ENCODE assay signal across 8 cellular contexts in the genomic region with DNA sequence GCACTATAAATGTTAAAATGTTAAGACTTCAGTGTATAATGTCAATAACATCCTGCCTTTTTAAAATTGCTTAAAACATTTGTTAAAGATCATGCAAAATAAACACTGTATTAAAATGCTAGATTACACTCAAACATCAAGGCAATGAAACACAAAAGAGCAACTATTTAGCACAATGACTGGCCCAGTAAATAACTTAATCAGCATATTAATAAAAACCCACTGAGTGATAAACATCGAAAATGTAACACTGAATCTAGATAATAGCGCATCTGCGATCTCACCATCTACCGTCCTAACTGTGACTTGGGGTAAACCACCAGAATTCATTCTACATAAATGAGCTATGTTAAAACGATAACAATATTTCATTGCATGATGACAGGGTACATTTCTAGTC. TPM values are rescaled to one million over a fixed set of nuclear protein-coding genes. Genes with fewer than 3 reads are reported as not detected.
DNase-seq lines count a peak whose midpoint lies in the region; ATAC-seq, FAIRE-seq and TF ChIP-seq lines count a peak whose summit lies in the region.
"Not testable (repeated sequence)": the region's sequence is repeated elsewhere in the genome, so short reads cannot be mapped to it uniquely, and the experiment has no call there.

No MANE protein-coding gene starts in this region.

- not testable (repeated sequence) for H3K36me3 ChIP-seq in Caco-2 (ENCODE audit: control insufficient read depth, insufficient read depth, low read length)
- H3K36me3 ChIP-seq in PC-3 (ENCODE audit: low read depth, low read length) (peaks cover 22% of the 10 kb centered on the region), astrocyte (ENCODE audit: insufficient read depth, low read length) (peaks cover 35% of the 10 kb centered on the region), K562 (ENCODE audit: control insufficient read depth, insufficient read depth, low read length) (peaks cover 37% of the 10 kb centered on the region; the same call in 2 of the 3 replicates), HepG2 (replicated peaks in 1 of 2; ENCODE audit: control insufficient read depth in 1 of 2, insufficient read depth in 2 of 2, low read length in 2 of 2) (peaks cover 13 to 44% of the 10 kb centered on the region in 2 experiments)

- intact Hi-C loops in Caco-2 (cut with micrococcal nuclease; ENCODE audit: unreplicated experiment); K562 (cut with micrococcal nuclease); HepG2 (cut with micrococcal nuclease; ENCODE audit: unreplicated experiment): not testable (repeated sequence)
- intact Hi-C loops in PC-3 (cut with micrococcal nuclease), result loop anchor here (2.0 kb wide), 1 partner anchor 34 kb away; no protein-coding TSS in a partner anchor

- H3K27me3 ChIP-seq in Caco-2 (replicated peaks; ENCODE audit: control insufficient read depth, insufficient read depth, low read length); PC-3 (ENCODE audit: low read length); astrocyte (ENCODE audit: insufficient read depth, low read length); K562 (ENCODE audit: control insufficient read depth in 2 of 2, insufficient read depth in 2 of 2, low read length in 2 of 2); HepG2 (ENCODE audit: control insufficient read depth in 1 of 2, insufficient read depth in 2 of 2, low read length in 2 of 2): not testable (repeated sequence)

- not testable (repeated sequence) for TF ChIP-seq EP300 in K562 (IDR thresholded peaks at IDR 0.05; ENCODE audit: low read length); HepG2 (IDR thresholded peaks at IDR 0.05; ENCODE audit: low read depth in 2 of 2, low read length in 2 of 2); HepG2 (CRISPR knock-in tag; IDR thresholded peaks at IDR 0.05; ENCODE audit: borderline replicate concordance)

- not testable (repeated sequence) for H3K4me3 Mint-ChIP-seq in Caco-2 (ENCODE audit: unreplicated experiment); astrocyte (ENCODE audit: unreplicated experiment)

- DNase-seq in Caco-2; GM18507 (ENCODE audit: extremely low spot score, insufficient read length, low read depth); PC-3; astrocyte (ENCODE audit: low read depth); K562 (ENCODE audit: extremely low read depth in 1 of 4, low spot score in 3 of 4); frontal cortex (ENCODE audit: low spot score in 2 of 2); HepG2 (ENCODE audit: low spot score): not testable (repeated sequence)

- FAIRE-seq in A204.1 (lab: Jason Lieb, UNC), result peak; percentile 55
- FAIRE-seq in GM18507 (lab: Jason Lieb, UNC), result peak; percentile 35
- FAIRE-seq in astrocyte (lab: Jason Lieb, UNC), result peak; percentile 13
- not testable (repeated sequence) for FAIRE-seq in K562 (lab: Jason Lieb, UNC)
- peak; percentile 3 for FAIRE-seq in frontal cortex (lab: Jason Lieb, UNC)
- peak; percentile 21 for FAIRE-seq in HepG2 (lab: Jason Lieb, UNC)

- H3K36me3 Mint-ChIP-seq in Caco-2 (ENCODE audit: insufficient read depth, unreplicated experiment) (peaks cover 30% of the 10 kb centered on the region), astrocyte (ENCODE audit: low read depth, unreplicated experiment) (peaks cover 30% of the 10 kb centered on the region)

- not testable (repeated sequence) for H3K9ac ChIP-seq in PC-3 (ENCODE audit: low read length); astrocyte (ENCODE audit: low read length); K562 (ENCODE audit: insufficient read depth in 1 of 2, low read depth in 2 of 2, low read length in 2 of 2); HepG2 (ENCODE audit: insufficient read depth, low read depth, low read length)

- H3K9me2 ChIP-seq in PC-3 (replicated peaks; ENCODE audit: low read length), result not testable (repeated sequence)

- not testable (repeated sequence) for H3F3A ChIP-seq in PC-3 (ENCODE audit: low read length, unreplicated experiment)

- H3K4me1 Mint-ChIP-seq in Caco-2 (ENCODE audit: low read depth, unreplicated experiment); astrocyte (ENCODE audit: low read depth, unreplicated experiment): not testable (repeated sequence)

- not testable (repeated sequence) for H3K4me2 ChIP-seq in PC-3 (ENCODE audit: low read length); astrocyte (ENCODE audit: low read length); K562 (ENCODE audit: insufficient read depth, low read length); HepG2 (ENCODE audit: low read depth, low read length)

- CTCF ChIA-PET in Caco-2 (lab: Charles Lee); PC-3 (lab: Charles Lee); K562 (lab: Yijun Ruan, JAX; ENCODE audit: low intra/inter-chr PET ratio); HepG2 (lab: Yijun Ruan, JAX; ENCODE audit: low intra/inter-chr PET ratio, low total read pairs): not testable (repeated sequence)

- H3K27me3 Mint-ChIP-seq in Caco-2 (ENCODE audit: insufficient read depth, unreplicated experiment); astrocyte (ENCODE audit: low read depth, unreplicated experiment): not testable (repeated sequence)

- not testable (repeated sequence) for TF ChIP-seq RAD21 in K562 (CRISPR knock-in tag; conservative IDR thresholded peaks at IDR 0.05 in 1 of 2, IDR thresholded peaks at IDR 0.05 in 1 of 2); HepG2 (CRISPR knock-in tag; IDR thresholded peaks at IDR 0.05)

- H3K4me1 ChIP-seq in Caco-2; astrocyte (ENCODE audit: insufficient read depth, low read length); K562 (replicated peaks in 1 of 2; ENCODE audit: control insufficient read depth in 2 of 2, insufficient read depth in 2 of 2, low read length in 2 of 2); HepG2 (ENCODE audit: insufficient read depth, low read length): not testable (repeated sequence)
- peaks cover 26% of the 10 kb centered on the region for H3K4me1 ChIP-seq in PC-3 (ENCODE audit: insufficient read depth, low read length)

- H3K4me3 ChIP-seq in Caco-2 (ENCODE audit: low read depth, low read length); PC-3 (ENCODE audit: low read length); astrocyte (ENCODE audit: insufficient read depth, low read depth, low read length); K562; HepG2 (replicated peaks in 1 of 3; ENCODE audit: insufficient read depth in 1 of 3, low read depth in 2 of 3, low read length in 3 of 3): not testable (repeated sequence)

- POLR2A ChIA-PET in Caco-2 (lab: Charles Lee); PC-3 (lab: Charles Lee; ENCODE audit: unreplicated experiment); HepG2 (lab: Yijun Ruan, JAX): not testable (repeated sequence)
- POLR2A ChIA-PET in K562 (lab: Yijun Ruan, JAX), result interaction anchor here (0.8 kb wide), 1 partner anchor 45 kb away, joined by 3 read pairs; no protein-coding TSS in a partner anchor

- H3K9me3 Mint-ChIP-seq in Caco-2 (ENCODE audit: unreplicated experiment); astrocyte (ENCODE audit: unreplicated experiment): not testable (repeated sequence)

- TSS peak; percentile 22 for BruUV-seq in Caco-2 (replicated peaks; lab: Mats Ljungman, UMichigan)
- BruUV-seq in PC-3 (replicated peaks; lab: Mats Ljungman, UMichigan); K562 (replicated peaks; lab: Mats Ljungman, UMichigan); HepG2 (replicated peaks; lab: Mats Ljungman, UMichigan): not testable (repeated sequence)

- in situ Hi-C loops in K562 (cut with MboI); HepG2 (cut with HindIII; ENCODE audit: extremely low pct_ligation_motif_present, low pct_unique_long_range_greater_than_20kb): not testable (repeated sequence)

- H3K9me3 ChIP-seq in Caco-2; PC-3 (ENCODE audit: low read length); astrocyte (ENCODE audit: insufficient read depth, low read depth, low read length); K562 (replicated peaks; ENCODE audit: control insufficient read depth, insufficient read depth, low read depth, low read length); HepG2 (ENCODE audit: low read length): not testable (repeated sequence)

- H2AFZ ChIP-seq in PC-3 (ENCODE audit: low read length); astrocyte (ENCODE audit: low read depth, low read length); K562 (ENCODE audit: low read depth, low read length); HepG2 (ENCODE audit: low read length): not testable (repeated sequence)

- 79% methylated on average over 5 of the region's 5 CpGs for WGBS in K562 (ENCODE audit: insufficient coverage, low coverage, missing lambda C conversion rate)
- WGBS in HepG2 (ENCODE audit: low lambda C conversion rate), result 89% methylated on average over 5 of the region's 5 CpGs

- not testable (repeated sequence) for H4K20me1 ChIP-seq in PC-3 (ENCODE audit: low read length); astrocyte (ENCODE audit: insufficient read depth, low read length); K562 (replicated peaks; ENCODE audit: control insufficient read depth, insufficient read depth, low read length); HepG2 (ENCODE audit: insufficient read depth, low read length)

- peak overlapping the region; percentile 58 for H3K27ac ChIP-seq in PC-3 (ENCODE audit: low read length)
- not testable (repeated sequence) for H3K27ac ChIP-seq in astrocyte (ENCODE audit: low read depth, low read length); K562 (ENCODE audit: extremely low read depth, low read depth, low read length); HepG2 (ENCODE audit: extremely low read length, insufficient read depth, low read length)

- not testable (repeated sequence) for TF ChIP-seq CTCF in Caco-2 (IDR thresholded peaks at IDR 0.05; ENCODE audit: insufficient read depth in 1 of 2, low read depth in 1 of 2, low read length in 1 of 2, severe bottlenecking in 1 of 2, unreplicated experiment in 1 of 2); PC-3 (conservative IDR thresholded peaks at IDR 0.05; ENCODE audit: low read depth, low read length); astrocyte (IDR thresholded peaks at IDR 0.05; ENCODE audit: insufficient read depth, low read depth, low read length); K562 (IDR thresholded peaks at IDR 0.05 in 2 of 3, conservative IDR thresholded peaks at IDR 0.05 in 1 of 3; ENCODE audit: insufficient read depth in 2 of 3, low read depth in 1 of 3, low read length in 3 of 3); HepG2 (CRISPR knock-in tag; IDR thresholded peaks at IDR 0.05)

- not testable (repeated sequence) for ATAC-seq in PC-3, K562, HepG2

- TF ChIP-seq POLR2A in K562 (conservative IDR thresholded peaks at IDR 0.05); HepG2 (IDR thresholded peaks at IDR 0.05; ENCODE audit: insufficient read depth in 1 of 2, low read depth in 2 of 2, low read length in 2 of 2): not testable (repeated sequence)

- not testable (repeated sequence) for H3K9me1 ChIP-seq in K562 (ENCODE audit: control insufficient read depth, insufficient read depth, low read length)

- not testable (repeated sequence) for H3K79me2 ChIP-seq in PC-3 (ENCODE audit: low read length); astrocyte (ENCODE audit: insufficient read depth, low read length); K562 (ENCODE audit: control insufficient read depth, insufficient read depth, low read length); HepG2 (ENCODE audit: insufficient read depth, low read length)

- H3K27ac Mint-ChIP-seq in Caco-2 (ENCODE audit: unreplicated experiment); astrocyte (ENCODE audit: unreplicated experiment): not testable (repeated sequence)

RNA-seq across cellular contexts. Expression of gene ID2, which starts 47.2 kb away (rescaled TPM):
- total RNA-seq in Caco-2 (2022) (90.9 and 101 TPM in 2 replicates), PC-3 (2014; rRNA removed) (92.1 and 93.3 TPM in 2 replicates), astrocyte (7.7 and 13.6 TPM in 2 replicates), K562 (2014; rRNA removed) (11.3 and 16.6 TPM in 2 replicates), K562 (2014; rRNA removed; fragmentation: Illumina TruSeq; extraction: Trizol) (9.3 and 11.0 TPM in 2 replicates), K562 (2015; rRNA removed; fragmentation: Illumina TruSeq; extraction: Trizol) (6.2 and 8.0 TPM in 2 replicates), K562 (2021) (8.3 and 11.1 TPM in 2 replicates), frontal cortex (151 TPM), HepG2 (2016; rRNA removed; fragmentation: Illumina TruSeq; extraction: Trizol) (214 and 258 TPM in 2 replicates)
- 13.4 and 28.3 TPM in 2 replicates for total RNA-seq in K562 (2011; cell fraction: chromatin; rRNA removed; ENCODE audit: low replicate concordance)
- total RNA-seq in K562 (2011; cell fraction: nucleolus; rRNA removed), result 27.2 and 33.5 TPM in 2 replicates
- total RNA-seq in K562 (2011; cell fraction: nucleoplasm; rRNA removed), result 24.2 and 26.6 TPM in 2 replicates
- polyA plus RNA-seq in K562 (2011; rRNA removed) (16.7 and 29.0 TPM in 2 replicates), K562 (2014; fragmentation: Illumina TruSeq; extraction: Trizol) (14.9 and 20.5 TPM in 2 replicates), K562 (2014; fragmentation: Nextera tagmentation; extraction: Ambion mirVana) (10 to 100 TPM; 17.4 to 23.1 TPM), K562 (2014; rRNA removed) (28.8 and 35.7 TPM in 2 replicates), HepG2 (2011; rRNA removed) (610 and 719 TPM in 2 replicates)
- polyA plus RNA-seq in K562 (2011; cell fraction: cytosol; rRNA removed), result 22.2 and 66.4 TPM in 2 replicates
- 29.5 and 79.3 TPM in 2 replicates for polyA plus RNA-seq in K562 (2011; cell fraction: nucleus; rRNA removed)
- polyA plus RNA-seq in K562 (2012), result 20.6 and 22.3 TPM in 2 replicates
- polyA minus RNA-seq in K562 (2011; rRNA and poly(A)+ RNA removed), result 8.8 and 21.6 TPM in 2 replicates
- polyA minus RNA-seq in K562 (2011; cell fraction: cytosol; rRNA and poly(A)+ RNA removed), result 6.0 and 9.3 TPM in 2 replicates
- 38.2 and 39.5 TPM in 2 replicates for polyA minus RNA-seq in K562 (2011; cell fraction: nucleus; rRNA and poly(A)+ RNA removed)
- total RNA-seq in HepG2 (2016; cell fraction: cytosol; rRNA removed; fragmentation: Illumina TruSeq; extraction: Trizol; ENCODE audit: low read depth), result 123 and 125 TPM in 2 replicates
- 231 and 299 TPM in 2 replicates for total RNA-seq in HepG2 (2016; cell fraction: insoluble cytoplasmic fraction; rRNA removed; fragmentation: Illumina TruSeq; extraction: Trizol)
- 120 and 130 TPM in 2 replicates for total RNA-seq in HepG2 (2016; cell fraction: membrane; rRNA removed; fragmentation: Illumina TruSeq; extraction: Trizol)
- total RNA-seq in HepG2 (2016; cell fraction: nucleus; rRNA removed; fragmentation: Illumina TruSeq; extraction: Trizol), result 161 and 168 TPM in 2 replicates
- 553 and 655 TPM in 2 replicates for polyA plus RNA-seq in HepG2 (2011; cell fraction: cytosol; rRNA removed)
- polyA plus RNA-seq in HepG2 (2011; cell fraction: nucleus; rRNA removed), result 354 and 556 TPM in 2 replicates
- polyA plus RNA-seq in HepG2 (2012), result 144 and 150 TPM in 2 replicates
- polyA plus RNA-seq in HepG2 (2016; cell fraction: cytosol; fragmentation: Illumina TruSeq; extraction: Trizol; ENCODE audit: low read depth), result 39.6 and 40.9 TPM in 2 replicates
- 355 and 371 TPM in 2 replicates for polyA plus RNA-seq in HepG2 (2016; cell fraction: insoluble cytoplasmic fraction; fragmentation: Illumina TruSeq; extraction: Trizol; ENCODE audit: low read depth)
- 61.5 and 69.8 TPM in 2 replicates for polyA plus RNA-seq in HepG2 (2016; cell fraction: membrane; fragmentation: Illumina TruSeq; extraction: Trizol; ENCODE audit: low read depth)
- 375 and 408 TPM in 2 replicates for polyA plus RNA-seq in HepG2 (2016; cell fraction: nucleus; fragmentation: Illumina TruSeq; extraction: Trizol; ENCODE audit: insufficient read depth, low read depth)
- polyA minus RNA-seq in HepG2 (2011; rRNA and poly(A)+ RNA removed; ENCODE audit: low replicate concordance), result 143 and 451 TPM in 2 replicates
- 138 and 177 TPM in 2 replicates for polyA minus RNA-seq in HepG2 (2011; cell fraction: cytosol; rRNA and poly(A)+ RNA removed)
- polyA minus RNA-seq in HepG2 (2011; cell fraction: nucleus; rRNA and poly(A)+ RNA removed), result 115 and 276 TPM in 2 replicates
